ENCODE assay signal across 12 cellular contexts in the genomic region with DNA sequence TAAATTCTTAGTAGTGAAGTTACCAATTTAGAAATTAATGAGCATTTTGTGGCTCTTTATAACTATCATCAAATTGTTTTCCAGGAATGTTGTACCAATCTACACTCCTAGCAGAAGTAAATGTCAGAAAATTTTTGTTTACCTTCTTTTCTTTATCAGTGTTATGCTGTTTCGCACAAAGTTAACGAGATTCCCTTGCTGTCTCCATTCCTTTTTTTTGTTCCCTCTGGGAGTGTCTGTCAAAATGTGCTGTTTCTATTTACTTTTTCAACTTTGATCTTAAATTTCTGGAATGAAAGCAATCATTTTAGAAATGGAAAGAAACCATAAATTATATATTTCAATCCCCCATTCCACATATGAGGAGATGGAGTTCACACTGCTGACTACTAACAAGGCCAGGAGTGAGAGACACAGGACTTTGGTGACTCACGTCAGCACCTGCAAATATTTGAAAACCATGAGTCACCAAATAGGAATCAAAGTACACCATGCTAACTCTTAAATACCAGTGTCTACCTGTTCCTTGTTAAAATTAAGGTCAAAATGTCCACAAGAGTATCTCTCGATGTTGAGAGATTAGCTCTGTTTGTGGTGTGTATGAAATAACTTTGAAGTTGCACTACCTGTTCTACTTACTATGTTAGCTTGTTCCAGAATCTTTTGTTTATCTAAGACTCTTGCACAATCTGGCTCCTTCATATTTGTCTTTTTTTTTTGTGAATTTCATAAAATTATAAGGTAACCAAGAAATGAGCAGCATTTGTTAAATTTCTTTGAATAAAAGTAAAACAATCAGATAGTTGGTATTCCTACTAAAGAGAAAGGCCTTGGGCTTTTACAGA.
A peak's percentile ranks its signal among the peaks of the same experiment; 100 is the strongest.
DNase-seq lines count a peak whose midpoint lies in the region; ATAC-seq and TF ChIP-seq lines count a peak whose summit lies in the region.
"Had no signal": no experiment of that assay in that cellular context is flagged by ENCODE, and none has a peak within 500 bp of the region (broad histone marks: within the 10 kb centered on the region; RNA-seq: fewer than 3 reads in every experiment).

No MANE protein-coding gene starts in this region.

- H3K27me3 Mint-ChIP-seq in type B pancreatic cell = no peaks in the 10 kb centered on the region
- no peaks in the 10 kb centered on the region for H3K27me3 Mint-ChIP-seq in activated naive CD8-positive, alpha-beta T cell treated with anti-CD3 and anti-CD28 coated beads for 36 hours
- H3K27me3 Mint-ChIP-seq: T-cell had no signal

- H3K27ac Mint-ChIP-seq in type B pancreatic cell = peak overlapping the region; percentile 91
- no peak overlapping the region for H3K27ac Mint-ChIP-seq in activated naive CD8-positive, alpha-beta T cell treated with anti-CD3 and anti-CD28 coated beads for 36 hours
- H3K27ac Mint-ChIP-seq: T-cell had no signal

- peak overlapping the region; percentile 46 for H3K4me3 Mint-ChIP-seq in type B pancreatic cell
- H3K4me3 Mint-ChIP-seq in activated naive CD8-positive, alpha-beta T cell treated with anti-CD3 and anti-CD28 coated beads for 36 hours = no peak overlapping the region
- H3K4me3 Mint-ChIP-seq: T-cell had no signal

- H3K36me3 Mint-ChIP-seq in type B pancreatic cell = no peaks in the 10 kb centered on the region
- no peaks in the 10 kb centered on the region for H3K36me3 Mint-ChIP-seq in activated naive CD8-positive, alpha-beta T cell treated with anti-CD3 and anti-CD28 coated beads for 36 hours
- H3K36me3 Mint-ChIP-seq: T-cell had no signal

- H3K4me1 Mint-ChIP-seq in type B pancreatic cell (ENCODE audit: unreplicated experiment) = no peaks in the 10 kb centered on the region
- no peaks in the 10 kb centered on the region for H3K4me1 Mint-ChIP-seq in activated naive CD8-positive, alpha-beta T cell treated with anti-CD3 and anti-CD28 coated beads for 36 hours
- H3K4me1 Mint-ChIP-seq: T-cell had no signal

- no peak for TF ChIP-seq CTCF in type B pancreatic cell (conservative IDR thresholded peaks at IDR 0.05)

- DNase-seq in NCI-H146 (lab: John Stamatoyannopoulos, UW) (peak; percentile 22), NCI-H146 treated with DMSO at 0.1 percent for 48 hours (lab: John Stamatoyannopoulos, UW; ENCODE audit: unreplicated experiment) (no peak), astrocyte of the hippocampus (ENCODE audit: low read depth, low spot score) (peak; percentile 29), kidney tubule cell (ENCODE audit: low spot score) (peak; percentile 88), type B pancreatic cell (ENCODE audit: extremely low spot score, unreplicated experiment) (no peak), RKO (ENCODE audit: low spot score) (no peak)
- no peak for DNase-seq in activated naive CD8-positive, alpha-beta T cell treated with anti-CD3 and anti-CD28 coated beads for 36 hours
- DNase-seq: activated T-cell treated with anti-CD3 and anti-CD28 coated beads, Interleukin-2, amount 50 U/mL, for 1 hour; NK-92 treated with Interleukin-12 subunit alpha and Interleukin-12 subunit beta, amount 100 ng/mL, for 24 hours; substantia nigra; T-cell had no signal

- H3K9me3 Mint-ChIP-seq in type B pancreatic cell = no peaks in the 10 kb centered on the region
- no peaks in the 10 kb centered on the region for H3K9me3 Mint-ChIP-seq in activated naive CD8-positive, alpha-beta T cell treated with anti-CD3 and anti-CD28 coated beads for 36 hours

- no peak for ATAC-seq in GM18511 (IDR thresholded peaks at IDR 0.05; ENCODE audit: unreplicated experiment)
- ATAC-seq: T-cell had no signal

Comparison
In these comparisons a context has a peak if more than half of its experiments do, and no peak if none do; other contexts are left out.
1. DNase-seq: peak in NCI-H146 (single experiment), astrocyte of the hippocampus (single experiment) and kidney tubule cell (single experiment); none in NCI-H146 treated with DMSO at 0.1 percent for 48 hours (single experiment), type B pancreatic cell (single experiment), RKO (single experiment) and activated naive CD8-positive, alpha-beta T cell treated with anti-CD3 and anti-CD28 coated beads for 36 hours (single experiment).